10 cellular contexts compared by ENCODE assay signal in genomic region chr2:47075361-47076125, GRCh38.
DNase-seq lines count a peak whose midpoint lies in the region; ATAC-seq and TF ChIP-seq lines count a peak whose summit lies in the region.
"Had no signal": no experiment of that assay in that cellular context is flagged by ENCODE, and none has a peak within 500 bp of the region (broad histone marks: within the 10 kb centered on the region; RNA-seq: fewer than 3 reads in every experiment).

No MANE protein-coding gene starts in this region.

- H3K9ac ChIP-seq in H9 (ENCODE audit: extremely low read depth, insufficient read length, low read length) = no peak overlapping the region
- H3K9ac ChIP-seq in SK-N-SH = peak overlapping the region; percentile 65

- peak overlapping the region; percentile 32 for H3K14ac ChIP-seq in H9 (ENCODE audit: insufficient read depth, low read length)

- peaks cover 16% of the 10 kb centered on the region; the same call in 1 of the 2 replicates for H3K4me1 ChIP-seq in H9 (ENCODE audit: insufficient read depth, low read length)
- H3K4me1 ChIP-seq in SK-N-SH (ENCODE audit: control insufficient read depth in 1 of 2, insufficient read depth in 2 of 2, low read depth in 1 of 2, low read length in 1 of 2) = peaks cover 48 to 92% of the 10 kb centered on the region in 2 experiments
- peaks cover 0 to 94% of the 10 kb centered on the region in 2 donors for H3K4me1 ChIP-seq in right atrium auricular region

- no peak overlapping the region; the same call in 1 of the 2 replicates for H3K4ac ChIP-seq in H9 (ENCODE audit: low read depth, low read length)

- peaks cover 62 to 70% of the 10 kb centered on the region in 2 experiments for H3K4me1 Mint-ChIP-seq in H9
- peaks cover 63% of the 10 kb centered on the region for H3K4me1 Mint-ChIP-seq in stimulated activated memory B cell treated with anti-CD40 and anti-IgM and Interleukin-4, amounts not matched to agents 10 μg/mL and 1 μg/mL and 100 μg/mL, for 72 hours

- H2BK5ac ChIP-seq in H9 (ENCODE audit: insufficient read length, low read length) = no peak overlapping the region

- no peak overlapping the region; a peak in 1 of 5 replicates for H3K4me3 Mint-ChIP-seq in H9
- H3K4me3 Mint-ChIP-seq in stimulated activated memory B cell treated with anti-CD40 and anti-IgM and Interleukin-4, amounts not matched to agents 10 μg/mL and 1 μg/mL and 100 μg/mL, for 72 hours = no peak overlapping the region

- H3K27me3 ChIP-seq in H9 (ENCODE audit: insufficient read depth, low read length) (no peaks in the 10 kb centered on the region), SK-N-SH (ENCODE audit: insufficient read depth) (no peaks in the 10 kb centered on the region), right atrium auricular region (no peaks in the 10 kb centered on the region)

- no peak for TF ChIP-seq CTCF in H9 (conservative IDR thresholded peaks at IDR 0.05)
- peak; percentile 36; the same call in 1 of the 2 replicates for TF ChIP-seq CTCF in SK-N-SH (IDR thresholded peaks at IDR 0.05)
- TF ChIP-seq CTCF in right atrium auricular region (IDR thresholded peaks at IDR 0.05) = no peak

- H4K5ac ChIP-seq in H9 (ENCODE audit: insufficient read length, low read depth, low read length) = no peak overlapping the region

- H3K4me3 ChIP-seq in SK-N-SH (ENCODE audit: low read depth in 2 of 2, low read length in 1 of 2) (no peak overlapping the region), right atrium auricular region (no peak overlapping the region)

- H3K23ac ChIP-seq in H9 (ENCODE audit: insufficient read length, low read depth, low read length) = no peak overlapping the region

- H3K9me3 ChIP-seq in H9 (ENCODE audit: control insufficient read depth, low read depth, low read length) = no peaks in the 10 kb centered on the region
- H3K9me3 ChIP-seq in SK-N-SH = no peaks in the 10 kb centered on the region
- H3K9me3 ChIP-seq in right atrium auricular region = no peaks in the 10 kb centered on the region

- TF ChIP-seq EP300 in SK-N-SH (IDR thresholded peaks at IDR 0.05; ENCODE audit: borderline replicate concordance in 1 of 2, low read depth in 1 of 2, low read length in 1 of 2) = no peak

- no peaks in the 10 kb centered on the region for H3K9me3 Mint-ChIP-seq in H9
- no peaks in the 10 kb centered on the region for H3K9me3 Mint-ChIP-seq in stimulated activated memory B cell treated with anti-CD40 and anti-IgM and Interleukin-4, amounts not matched to agents 10 μg/mL and 1 μg/mL and 100 μg/mL, for 72 hours

- H2BK12ac ChIP-seq in H9 (ENCODE audit: insufficient read length, low read depth, low read length) = no peak overlapping the region

- no peak overlapping the region for H3K4me2 ChIP-seq in H9 (ENCODE audit: insufficient read depth, insufficient read length, low read length)
- peak overlapping the region; percentile 11; the same call in 1 of the 2 replicates for H3K4me2 ChIP-seq in SK-N-SH

- H2AK5ac ChIP-seq in H9 (ENCODE audit: insufficient read length, low read length) = peak overlapping the region; percentile 2

- no peak overlapping the region for H4K8ac ChIP-seq in H9 (replicated peaks; ENCODE audit: insufficient read length, low read depth, low read length)

- no peak overlapping the region for H2BK15ac ChIP-seq in H9 (ENCODE audit: low read depth, low read length)

- peak overlapping the region; percentile 58 to 94 (median 81); a peak in 6 of 7 replicates for H3K27ac Mint-ChIP-seq in H9
- H3K27ac Mint-ChIP-seq in stimulated activated memory B cell treated with anti-CD40 and anti-IgM and Interleukin-4, amounts not matched to agents 10 μg/mL and 1 μg/mL and 100 μg/mL, for 72 hours = peak overlapping the region; percentile 63

- no peaks in the 10 kb centered on the region for H3K23me2 ChIP-seq in H9 (ENCODE audit: insufficient read length, low read depth, low read length, poor library complexity, severe bottlenecking)

- peak overlapping the region; percentile 33 for H4K91ac ChIP-seq in H9 (ENCODE audit: insufficient read length, low read depth, low read length)

- peak; percentile 10; the same call in 1 of the 2 replicates for TF ChIP-seq RAD21 in SK-N-SH (IDR thresholded peaks at IDR 0.05; ENCODE audit: low read length)

- H3K27me3 Mint-ChIP-seq in H9 (ENCODE audit: low read depth) = no peaks in the 10 kb centered on the region; the same call in 1 of the 2 replicates
- no peaks in the 10 kb centered on the region for H3K27me3 Mint-ChIP-seq in stimulated activated memory B cell treated with anti-CD40 and anti-IgM and Interleukin-4, amounts not matched to agents 10 μg/mL and 1 μg/mL and 100 μg/mL, for 72 hours

- no peak overlapping the region for H2BK20ac ChIP-seq in H9 (ENCODE audit: low read depth, low read length, poor library complexity, severe bottlenecking)

- H2AFZ ChIP-seq in H9 (ENCODE audit: low read length) (no peak overlapping the region), SK-N-SH (ENCODE audit: low read depth) (no peak overlapping the region)

- CTCF ChIA-PET in SK-N-SH (lab: Yijun Ruan, JAX) = interaction anchor here (0.7 to 2.6 kb wide), 7 partner anchors 9 to 248 kb away, joined by 3 to 9 read pairs (median 4); no protein-coding TSS in a partner anchor

- H3K18ac ChIP-seq in H9 (ENCODE audit: insufficient read length, low read depth, low read length) = peak overlapping the region; percentile 62

- H3T11ph ChIP-seq in H9 (ENCODE audit: low read length) = no peak overlapping the region

- H3K36me3 ChIP-seq in SK-N-SH (replicated peaks in 1 of 2; ENCODE audit: control insufficient read depth in 1 of 2, insufficient read depth in 2 of 2, low read length in 1 of 2) (no peaks in the 10 kb centered on the region), right atrium auricular region (no peaks in the 10 kb centered on the region)

- ATAC-seq in stimulated activated memory B cell treated with anti-CD40 and anti-IgM and Interleukin-4, amounts not matched to agents 10 μg/mL and 1 μg/mL and 100 μg/mL, for 72 hours = no peak
- ATAC-seq in HG03025 (IDR thresholded peaks at IDR 0.05; ENCODE audit: low FRiP score, unreplicated experiment) (no peak), GM19463 (IDR thresholded peaks at IDR 0.05; ENCODE audit: unreplicated experiment) (no peak), HG03520 (IDR thresholded peaks at IDR 0.05; ENCODE audit: unreplicated experiment) (no peak)

- WGBS in H9 (ENCODE audit: extremely low coverage, insufficient read length, low lambda C conversion rate) = no CpG with 5 or more reads among the region's 6 CpGs
- whole genome bisulfite sequencing in SK-N-SH (ENCODE audit: low lambda C conversion rate) = 84% methylated on average over 4 of the region's 6 CpGs

- no peak overlapping the region for H2BK120ac ChIP-seq in H9 (ENCODE audit: low read depth, low read length, poor library complexity, severe bottlenecking)

- POLR2A ChIA-PET in SK-N-SH (lab: Yijun Ruan, JAX) = interaction anchor here (0.6 to 3.3 kb wide), 6 partner anchors 8 to 98 kb away, joined by 3 to 13 read pairs (median 4); no protein-coding TSS in a partner anchor

- no peaks in the 10 kb centered on the region for H3K79me1 ChIP-seq in H9 (ENCODE audit: insufficient read depth, low read depth, low read length, poor library complexity, severe bottlenecking)

- peaks cover 25% of the 10 kb centered on the region for H3F3A ChIP-seq in SK-N-SH (replicated peaks; ENCODE audit: insufficient read depth)

- no peak overlapping the region for H3K56ac ChIP-seq in H9 (ENCODE audit: insufficient read length, low read depth, low read length)

- no peaks in the 10 kb centered on the region for H4K20me1 ChIP-seq in H9 (ENCODE audit: control insufficient read depth, insufficient read depth, insufficient read length)
- H4K20me1 ChIP-seq in SK-N-SH (ENCODE audit: insufficient read depth) = no peaks in the 10 kb centered on the region

- no peaks in the 10 kb centered on the region for H3K9me2 ChIP-seq in SK-N-SH

- no peak for DNase-seq in H9
- DNase-seq in SK-N-SH = no peak
- DNase-seq in right atrium auricular region (ENCODE audit: low spot score) = no peak
- DNase-seq in NCI-H2029 treated with DMSO at 0.1 percent for 48 hours (lab: John Stamatoyannopoulos, UW) = no peak
- DNase-seq: activated effector memory CD4-positive, alpha-beta T cell treated with Interleukin-2 at 50 U/mL for 16 hours; NCI-H2107 had no signal

- H3K79me2 ChIP-seq in H9 (ENCODE audit: insufficient read depth, low read length) = no peaks in the 10 kb centered on the region
- H3K79me2 ChIP-seq in SK-N-SH (ENCODE audit: insufficient read depth) = no peaks in the 10 kb centered on the region

- H3K27ac ChIP-seq in H9 (ENCODE audit: insufficient read length, low read depth, low read length) (no peak overlapping the region), SK-N-SH (ENCODE audit: low read depth in 2 of 2, low read length in 1 of 2) (peak overlapping the region; percentile 97 to 98), right atrium auricular region (peak overlapping the region; percentile 66 to 74)

- H3K36me3 Mint-ChIP-seq in H9 (ENCODE audit: insufficient read depth in 1 of 3, low read depth in 3 of 3) = peaks cover 0 to 3% (median 0%) of the 10 kb centered on the region in 3 experiments; a peak in 2 of 7 replicates
- H3K36me3 Mint-ChIP-seq in stimulated activated memory B cell treated with anti-CD40 and anti-IgM and Interleukin-4, amounts not matched to agents 10 μg/mL and 1 μg/mL and 100 μg/mL, for 72 hours = peaks cover 33% of the 10 kb centered on the region

TF ChIP-seq in SK-N-SH, 30 proteins besides CTCF, POLR2A, EP300 and RAD21:
- TF ChIP-seq TCF12 (IDR thresholded peaks at IDR 0.05) (peak; percentile 11; the same call in 1 of the 2 replicates), RXRA (IDR thresholded peaks at IDR 0.05; ENCODE audit: borderline replicate concordance, low read depth) (no peak), NFIC (IDR thresholded peaks at IDR 0.05; ENCODE audit: borderline replicate concordance) (0 out of 2 replicates have a peak, but pooled peaks have one; percentile 19), FOSL2 (IDR thresholded peaks at IDR 0.05; ENCODE audit: borderline replicate concordance, low read depth) (no peak), SMC3 (IDR thresholded peaks at IDR 0.05; ENCODE audit: low read depth, low read length) (0 out of 2 replicates have a peak, but pooled peaks have one; percentile 7)
